In genomic region chr19:54684537-54684936, GRCh38 we compare ENCODE assay signal across 11 cellular contexts. TPM values are rescaled to one million over a fixed set of nuclear protein-coding genes. Genes with fewer than 3 reads are reported as not detected.
A peak's percentile ranks its signal among the peaks of the same experiment; 100 is the strongest.
DNase-seq lines count a peak whose midpoint lies in the region; ATAC-seq lines count a peak whose summit lies in the region.
"Had no signal": no experiment of that assay in that cellular context is flagged by ENCODE, and none has a peak within 500 bp of the region (broad histone marks: within the 10 kb centered on the region; RNA-seq: fewer than 3 reads in every experiment).

No MANE protein-coding gene starts in this region.

- no peaks in the 10 kb centered on the region for H3K9me3 ChIP-seq in naive thymus-derived CD4-positive, alpha-beta T cell (ENCODE audit: control insufficient read depth in 2 of 3, low read length in 3 of 3)
- H3K9me3 ChIP-seq: heart left ventricle had no signal

- no peak overlapping the region for H3K4me3 Mint-ChIP-seq in activated CD4-positive, alpha-beta T cell treated with anti-CD3 and anti-CD28 coated beads for 36 hours
- H3K4me3 Mint-ChIP-seq in activated CD8-positive, alpha-beta T cell treated with anti-CD3 and anti-CD28 coated beads, Interleukin-2, amount 10 ng/mL, durations not matched to agents 7 days and 5 days = no peak overlapping the region
- no peak overlapping the region for H3K4me3 Mint-ChIP-seq in naive thymus-derived CD4-positive, alpha-beta T cell

- no peaks in the 10 kb centered on the region for H3K4me1 ChIP-seq in naive thymus-derived CD4-positive, alpha-beta T cell (ENCODE audit: control insufficient read depth in 2 of 2, insufficient read depth in 2 of 2, low read length in 2 of 2)
- H3K4me1 ChIP-seq: heart left ventricle had no signal

- ATAC-seq in activated CD4-positive, alpha-beta T cell treated with anti-CD3 and anti-CD28 coated beads for 36 hours = no peak
- no peak for ATAC-seq in activated CD8-positive, alpha-beta T cell treated with anti-CD3 and anti-CD28 coated beads, Interleukin-2, amount 10 ng/mL, durations not matched to agents 7 days and 5 days
- peak; percentile 60 for ATAC-seq in naive thymus-derived CD4-positive, alpha-beta T cell
- no peak for ATAC-seq in HG02870 (IDR thresholded peaks at IDR 0.05; ENCODE audit: unreplicated experiment)
- ATAC-seq in left ventricle myocardium superior = no peak

- H3K27me3 Mint-ChIP-seq in activated CD4-positive, alpha-beta T cell treated with anti-CD3 and anti-CD28 coated beads for 36 hours = peaks cover 29% of the 10 kb centered on the region
- peaks cover 9% of the 10 kb centered on the region for H3K27me3 Mint-ChIP-seq in activated CD8-positive, alpha-beta T cell treated with anti-CD3 and anti-CD28 coated beads, Interleukin-2, amount 10 ng/mL, durations not matched to agents 7 days and 5 days (ENCODE audit: low read depth)
- H3K27me3 Mint-ChIP-seq in naive thymus-derived CD4-positive, alpha-beta T cell = peaks cover 3 to 47% (median 47%) of the 10 kb centered on the region in 5 donors

- intact Hi-C loops in activated CD4-positive, alpha-beta T cell treated with anti-CD3 and anti-CD28 coated beads for 36 hours (cut with DNase I, micrococcal nuclease) = no loop called here
- intact Hi-C loops in naive thymus-derived CD4-positive, alpha-beta T cell (cut with micrococcal nuclease) = no loop called here
- intact Hi-C loops in left ventricle myocardium superior (cut with micrococcal nuclease) = no loop called here

- DNase-seq in activated CD4-positive, alpha-beta T cell treated with anti-CD3 and anti-CD28 coated beads for 36 hours = peak; percentile 17
- no peak for DNase-seq in activated CD4-positive, alpha-beta T cell treated with anti-CD3 and anti-CD28 coated beads, Interleukin-2, amount 50 U/mL, for 1 hour
- DNase-seq in NCI-H2029 (lab: John Stamatoyannopoulos, UW) (peak; percentile 72), NCI-H1930 (lab: John Stamatoyannopoulos, UW) (no peak), left ventricle myocardium superior (no peak)
- DNase-seq in activated CD8-positive, alpha-beta T cell treated with anti-CD3 and anti-CD28 coated beads, Interleukin-2, amount 10 ng/mL, durations not matched to agents 7 days and 5 days = peak; percentile 57
- no peak for DNase-seq in naive thymus-derived CD4-positive, alpha-beta T cell
- DNase-seq: heart left ventricle, NCI-H1105 had no signal

- no peaks in the 10 kb centered on the region for H3K4me1 Mint-ChIP-seq in activated CD4-positive, alpha-beta T cell treated with anti-CD3 and anti-CD28 coated beads for 36 hours
- H3K4me1 Mint-ChIP-seq in activated CD8-positive, alpha-beta T cell treated with anti-CD3 and anti-CD28 coated beads, Interleukin-2, amount 10 ng/mL, durations not matched to agents 7 days and 5 days (ENCODE audit: low read depth) = no peaks in the 10 kb centered on the region
- H3K4me1 Mint-ChIP-seq in naive thymus-derived CD4-positive, alpha-beta T cell = no peaks in the 10 kb centered on the region

- CTCF ChIA-PET in activated CD4-positive, alpha-beta T cell treated with anti-CD3 and anti-CD28 coated beads for 36 hours (lab: Charles Lee) = interaction anchor here (3.2 kb wide), 1 partner anchor 10 kb away, joined by 25 read pairs; no protein-coding TSS in a partner anchor
- CTCF ChIA-PET in activated CD8-positive, alpha-beta T cell treated with anti-CD3 and anti-CD28 coated beads, Interleukin-2, amount 10 ng/mL, durations not matched to agents 7 days and 5 days (lab: Charles Lee) = interaction anchor here (1.2 to 6.2 kb wide), 3 partner anchors 10 to 234 kb away, joined by 3 to 23 read pairs (median 3); no protein-coding TSS in a partner anchor
- CTCF ChIA-PET in naive thymus-derived CD4-positive, alpha-beta T cell (lab: Charles Lee) = no interaction called here

- POLR2A ChIA-PET in activated CD4-positive, alpha-beta T cell treated with anti-CD3 and anti-CD28 coated beads for 36 hours (lab: Charles Lee) = no interaction called here
- POLR2A ChIA-PET in activated CD8-positive, alpha-beta T cell treated with anti-CD3 and anti-CD28 coated beads, Interleukin-2, amount 10 ng/mL, durations not matched to agents 7 days and 5 days (lab: Charles Lee) = no interaction called here
- POLR2A ChIA-PET in naive thymus-derived CD4-positive, alpha-beta T cell (lab: Charles Lee) = no interaction called here

- H3K36me3 Mint-ChIP-seq in activated CD4-positive, alpha-beta T cell treated with anti-CD3 and anti-CD28 coated beads for 36 hours (ENCODE audit: low read depth) = no peaks in the 10 kb centered on the region
- no peaks in the 10 kb centered on the region for H3K36me3 Mint-ChIP-seq in activated CD8-positive, alpha-beta T cell treated with anti-CD3 and anti-CD28 coated beads, Interleukin-2, amount 10 ng/mL, durations not matched to agents 7 days and 5 days (ENCODE audit: low read depth)
- H3K36me3 Mint-ChIP-seq in naive thymus-derived CD4-positive, alpha-beta T cell = no peaks in the 10 kb centered on the region

- no peaks in the 10 kb centered on the region for H3K36me3 ChIP-seq in naive thymus-derived CD4-positive, alpha-beta T cell (ENCODE audit: control insufficient read depth in 2 of 3, insufficient read depth in 3 of 3, low read length in 3 of 3)
- H3K36me3 ChIP-seq: heart left ventricle had no signal

- no peak overlapping the region for H3K4me3 ChIP-seq in naive thymus-derived CD4-positive, alpha-beta T cell (ENCODE audit: low read length)
- H3K4me3 ChIP-seq: heart left ventricle had no signal

- H3K9me3 Mint-ChIP-seq in activated CD4-positive, alpha-beta T cell treated with anti-CD3 and anti-CD28 coated beads for 36 hours (ENCODE audit: low read depth) = no peaks in the 10 kb centered on the region
- no peaks in the 10 kb centered on the region for H3K9me3 Mint-ChIP-seq in activated CD8-positive, alpha-beta T cell treated with anti-CD3 and anti-CD28 coated beads, Interleukin-2, amount 10 ng/mL, durations not matched to agents 7 days and 5 days (ENCODE audit: insufficient read depth)
- H3K9me3 Mint-ChIP-seq in naive thymus-derived CD4-positive, alpha-beta T cell = peaks cover 0 to 11% (median 1%) of the 10 kb centered on the region in 11 donors

- no peak overlapping the region for H3K27ac Mint-ChIP-seq in activated CD4-positive, alpha-beta T cell treated with anti-CD3 and anti-CD28 coated beads for 36 hours
- H3K27ac Mint-ChIP-seq in activated CD8-positive, alpha-beta T cell treated with anti-CD3 and anti-CD28 coated beads, Interleukin-2, amount 10 ng/mL, durations not matched to agents 7 days and 5 days = no peak overlapping the region
- H3K27ac Mint-ChIP-seq in naive thymus-derived CD4-positive, alpha-beta T cell = no peak overlapping the region

- H3K27ac ChIP-seq in naive thymus-derived CD4-positive, alpha-beta T cell (ENCODE audit: low read depth, low read length) = no peak overlapping the region
- H3K27ac ChIP-seq: heart left ventricle had no signal

- no peaks in the 10 kb centered on the region for H3K27me3 ChIP-seq in naive thymus-derived CD4-positive, alpha-beta T cell (ENCODE audit: control insufficient read depth in 2 of 2, insufficient read depth in 2 of 2, low read length in 2 of 2)

RNA-seq across cellular contexts. Expression of gene LILRB4, which starts 21.8 kb away (rescaled TPM):
- not detected for total RNA-seq in activated CD4-positive, alpha-beta T cell treated with anti-CD3 and anti-CD28 coated beads for 36 hours
- not detected for total RNA-seq in activated CD8-positive, alpha-beta T cell treated with anti-CD3 and anti-CD28 coated beads, Interleukin-2, amount 10 ng/mL, durations not matched to agents 7 days and 5 days
- total RNA-seq in naive thymus-derived CD4-positive, alpha-beta T cell = 10 to 100 TPM in 1 of 5 experiments, 1 to 10 TPM in 3, under 1 TPM in 1; 0.15 to 20.2 (median 2.5) TPM
- not detected for polyA plus RNA-seq in naive thymus-derived CD4-positive, alpha-beta T cell
- 3.3 TPM for total RNA-seq in left ventricle myocardium superior

RNA-seq across cellular contexts. Expression of gene KIR3DL3, which starts 39.7 kb away (rescaled TPM):
- not detected for total RNA-seq in activated CD4-positive, alpha-beta T cell treated with anti-CD3 and anti-CD28 coated beads for 36 hours
- total RNA-seq in activated CD8-positive, alpha-beta T cell treated with anti-CD3 and anti-CD28 coated beads, Interleukin-2, amount 10 ng/mL, durations not matched to agents 7 days and 5 days = under 1 TPM in 1 of 2 experiments, not detected in 1; 0.13 TPM
- not detected for total RNA-seq in naive thymus-derived CD4-positive, alpha-beta T cell
- not detected for polyA plus RNA-seq in naive thymus-derived CD4-positive, alpha-beta T cell
- not detected for total RNA-seq in left ventricle myocardium superior
- total RNA-seq: heart left ventricle had no signal
- polyA plus RNA-seq: AG04450, heart left ventricle had no signal

RNA-seq across cellular contexts. Expression of gene KIR2DL3, which starts 53.8 kb away (rescaled TPM):
- not detected for total RNA-seq in activated CD4-positive, alpha-beta T cell treated with anti-CD3 and anti-CD28 coated beads for 36 hours
- total RNA-seq in activated CD8-positive, alpha-beta T cell treated with anti-CD3 and anti-CD28 coated beads, Interleukin-2, amount 10 ng/mL, durations not matched to agents 7 days and 5 days = under 1 TPM; 0.21 to 0.24 TPM
- total RNA-seq in naive thymus-derived CD4-positive, alpha-beta T cell = 1 to 10 TPM in 1 of 5 experiments, under 1 TPM in 1, not detected in 3; 0.27 to 4.0 TPM
- polyA plus RNA-seq in naive thymus-derived CD4-positive, alpha-beta T cell = under 1 TPM in 1 of 2 donors, not detected in 1; 0.11 TPM
- not detected for total RNA-seq in left ventricle myocardium superior
- polyA plus RNA-seq: AG04450, heart left ventricle had no signal

RNA-seq across cellular contexts. Expression of gene LILRB1, which starts 54.3 kb away (rescaled TPM):
- total RNA-seq in activated CD4-positive, alpha-beta T cell treated with anti-CD3 and anti-CD28 coated beads for 36 hours = not detected
- under 1 TPM; 0.91 to 0.92 TPM for total RNA-seq in activated CD8-positive, alpha-beta T cell treated with anti-CD3 and anti-CD28 coated beads, Interleukin-2, amount 10 ng/mL, durations not matched to agents 7 days and 5 days
- 10 to 100 TPM in 1 of 5 experiments, 1 to 10 TPM in 3, not detected in 1; 1.1 to 56.5 (median 5.1) TPM for total RNA-seq in naive thymus-derived CD4-positive, alpha-beta T cell
- polyA plus RNA-seq in naive thymus-derived CD4-positive, alpha-beta T cell = under 1 TPM in 1 of 2 donors, not detected in 1; 0.09 TPM
- total RNA-seq in left ventricle myocardium superior = 2.2 TPM
- polyA plus RNA-seq: AG04450 had no signal

Comparison
In these comparisons a context has a peak if more than half of its experiments do, and no peak if none do; other contexts are left out.
1. DNase-seq: peak in activated CD4-positive, alpha-beta T cell treated with anti-CD3 and anti-CD28 coated beads for 36 hours (single experiment), NCI-H2029 (single experiment) and activated CD8-positive, alpha-beta T cell treated with anti-CD3 and anti-CD28 coated beads, Interleukin-2, amount 10 ng/mL, durations not matched to agents 7 days and 5 days (single experiment); none in activated CD4-positive, alpha-beta T cell treated with anti-CD3 and anti-CD28 coated beads, Interleukin-2, amount 50 U/mL, for 1 hour (single experiment), naive thymus-derived CD4-positive, alpha-beta T cell (0 of 9), NCI-H1930 (0 of 2) and left ventricle myocardium superior (single experiment).